ENCODE assay signal across 21 cellular contexts in genomic region chr20:44858959-44859358, GRCh38. TPM values are rescaled to one million over a fixed set of nuclear protein-coding genes. Genes with fewer than 3 reads are reported as not detected.
DNase-seq lines count a peak whose midpoint lies in the region; ATAC-seq lines count a peak whose summit lies in the region.
"Had no signal": no experiment of that assay in that cellular context is flagged by ENCODE, and none has a peak within 500 bp of the region (broad histone marks: within the 10 kb centered on the region; RNA-seq: fewer than 3 reads in every experiment).

No MANE protein-coding gene starts in this region.

- H3K4ac ChIP-seq in mesendoderm (ENCODE audit: low read depth, low read length), result no peak overlapping the region

- H3K79me1 ChIP-seq in mesendoderm (ENCODE audit: low read length), result no peaks in the 10 kb centered on the region

- no peak overlapping the region for H3K4me3 ChIP-seq in MG63
- H3K4me3 ChIP-seq in mesendoderm (ENCODE audit: low read length), result no peak overlapping the region
- H3K4me3 ChIP-seq: HAP-1, heart right ventricle had no signal

- H3K9ac ChIP-seq in mesendoderm (ENCODE audit: low read length), result no peak overlapping the region

- no peaks in the 10 kb centered on the region for H3K36me3 ChIP-seq in MG63
- no peaks in the 10 kb centered on the region for H3K36me3 ChIP-seq in mesendoderm (ENCODE audit: control insufficient read depth, insufficient read depth, low read length)
- H3K36me3 ChIP-seq: HAP-1, heart right ventricle had no signal

- H3K4me1 Mint-ChIP-seq in activated T-helper 17 cell treated with anti-CD3 and anti-CD28 coated beads, Interleukin-2, amount 50 U/mL, for 72 hours, result peaks cover 7% of the 10 kb centered on the region

- peak overlapping the region; percentile 17 for H3K27ac Mint-ChIP-seq in activated T-helper 17 cell treated with anti-CD3 and anti-CD28 coated beads, Interleukin-2, amount 50 U/mL, for 72 hours
- H3K27ac Mint-ChIP-seq: T-helper 17 cell had no signal

- no peak overlapping the region for H3K18ac ChIP-seq in mesendoderm (ENCODE audit: low read length)

- no peaks in the 10 kb centered on the region for H3K4me1 ChIP-seq in mesendoderm (ENCODE audit: control insufficient read depth, low read depth, low read length)
- H3K4me1 ChIP-seq: HAP-1 had no signal

- no peak for ATAC-seq in activated T-helper 17 cell treated with anti-CD3 and anti-CD28 coated beads, Interleukin-2, amount 50 U/mL, for 72 hours (replicated peaks)
- no peak for ATAC-seq in GM21723 (IDR thresholded peaks at IDR 0.05; ENCODE audit: unreplicated experiment)
- ATAC-seq: esophagus mucosa, heart right ventricle, right cardiac atrium, Right ventricle myocardium inferior, T-helper 17 cell had no signal

- no peak overlapping the region for H3K27ac ChIP-seq in mesendoderm (ENCODE audit: low read depth, low read length)
- H3K27ac ChIP-seq: heart right ventricle had no signal

- DNase-seq in ELR (ENCODE audit: low read depth) (peak; percentile 11), MG63 (peak; percentile 13), mesendoderm (peak; percentile 65), iPS-NIHi7 (ENCODE audit: extremely low spot score) (no peak), NCI-H1048 (lab: John Stamatoyannopoulos, UW) (no peak), DMS79 treated with DMSO at 0.1 percent for 48 hours (lab: John Stamatoyannopoulos, UW) (no peak)
- DNase-seq: activated CD4-positive, CD25-positive, alpha-beta regulatory T cell treated with anti-CD3 and anti-CD28 coated beads, Interleukin-2, amount 50 U/mL, for 72 hours; activated CD8-positive, alpha-beta memory T cell treated with anti-CD3 and anti-CD28 coated beads, Interleukin-2, amount 50 U/mL, for 48 hours; heart right ventricle; NCI-H1092; NCI-H2171 treated with DMSO at 0.1 percent for 48 hours; right cardiac atrium; stimulated activated CD4-positive, alpha-beta T cell treated with anti-CD3 and anti-CD28 coated beads, Interleukin-1b, Interleukin-23, amount 100 ng/mL, for 48 hours; T-helper 17 cell had no signal

- no peak overlapping the region for H3K4me2 ChIP-seq in mesendoderm (ENCODE audit: low read length)

- no peaks in the 10 kb centered on the region for H3K79me2 ChIP-seq in mesendoderm (ENCODE audit: control insufficient read depth, insufficient read depth, low read length)

- H3K4me3 Mint-ChIP-seq in activated T-helper 17 cell treated with anti-CD3 and anti-CD28 coated beads, Interleukin-2, amount 50 U/mL, for 72 hours, result no peak overlapping the region

- H2BK120ac ChIP-seq in mesendoderm (ENCODE audit: low read depth, low read length), result no peak overlapping the region

- no peak overlapping the region for H3K23ac ChIP-seq in mesendoderm (ENCODE audit: low read length)

- H3K27me3 Mint-ChIP-seq in activated T-helper 17 cell treated with anti-CD3 and anti-CD28 coated beads, Interleukin-2, amount 50 U/mL, for 72 hours, result no peaks in the 10 kb centered on the region
- H3K27me3 Mint-ChIP-seq: T-helper 17 cell had no signal

- H2BK15ac ChIP-seq in mesendoderm (replicated peaks; ENCODE audit: low read depth), result no peak overlapping the region

- no peaks in the 10 kb centered on the region for H3K27me3 ChIP-seq in MG63
- no peaks in the 10 kb centered on the region for H3K27me3 ChIP-seq in mesendoderm (ENCODE audit: insufficient read depth, low read length, poor library complexity)
- H3K27me3 ChIP-seq: heart right ventricle had no signal

- H3K56ac ChIP-seq in mesendoderm (ENCODE audit: low read length), result no peak overlapping the region

- H2BK5ac ChIP-seq in mesendoderm (ENCODE audit: low read length), result no peak overlapping the region

- H4K8ac ChIP-seq in mesendoderm (ENCODE audit: low read depth, low read length), result no peak overlapping the region

- H3K36me3 Mint-ChIP-seq in activated T-helper 17 cell treated with anti-CD3 and anti-CD28 coated beads, Interleukin-2, amount 50 U/mL, for 72 hours (ENCODE audit: low read depth), result no peaks in the 10 kb centered on the region

- no peak overlapping the region for H4K5ac ChIP-seq in mesendoderm (ENCODE audit: low read length)

- peaks cover 2% of the 10 kb centered on the region for H3K9me3 ChIP-seq in MG63
- H3K9me3 ChIP-seq: HAP-1, heart right ventricle had no signal

- H3K9me3 Mint-ChIP-seq in activated T-helper 17 cell treated with anti-CD3 and anti-CD28 coated beads, Interleukin-2, amount 50 U/mL, for 72 hours, result peaks cover 3% of the 10 kb centered on the region

- no peak overlapping the region for H2AK5ac ChIP-seq in mesendoderm (ENCODE audit: low read length)

RNA-seq across cellular contexts. Expression of gene YWHAB, which starts 26.5 kb away (rescaled TPM):
- 118 and 125 TPM in 2 replicates for total RNA-seq in MG63 (2014; rRNA removed; shearing (Covaris generic); ENCODE audit: low replicate concordance)
- total RNA-seq in activated T-helper 17 cell treated with anti-CD3 and anti-CD28 coated beads, Interleukin-2, amount 50 U/mL, for 72 hours, result 100 to 1,000 TPM; 130 to 236 TPM
- polyA plus RNA-seq in mesendoderm (2013, experiment 1 of 2), result 300 TPM
- polyA plus RNA-seq in mesendoderm (2013, experiment 2 of 2), result 307 TPM

RNA-seq across cellular contexts. Expression of gene RIMS4, which starts 48.6 kb away (rescaled TPM):
- total RNA-seq in MG63 (2014; rRNA removed; shearing (Covaris generic); ENCODE audit: low replicate concordance), result 0.39 and 2.9 TPM in 2 replicates
- total RNA-seq in activated T-helper 17 cell treated with anti-CD3 and anti-CD28 coated beads, Interleukin-2, amount 50 U/mL, for 72 hours, result under 1 TPM in 1 of 2 donors, not detected in 1; 0.13 TPM
- polyA plus RNA-seq in mesendoderm (2013, experiment 1 of 2), result 9.4 TPM
- polyA plus RNA-seq in mesendoderm (2013, experiment 2 of 2), result 9.5 TPM
- total RNA-seq: dermis microvascular lymphatic vessel endothelial cell, Right ventricle myocardium inferior, T-helper 17 cell had no signal
- polyA plus RNA-seq: keratinocyte had no signal

RNA-seq across cellular contexts. Expression of gene PABPC1L, which starts 50.9 kb away (rescaled TPM):
- 9.1 and 10.0 TPM in 2 replicates for total RNA-seq in MG63 (2014; rRNA removed; shearing (Covaris generic); ENCODE audit: low replicate concordance)
- 10 to 100 TPM; 49.3 to 85.9 TPM for total RNA-seq in activated T-helper 17 cell treated with anti-CD3 and anti-CD28 coated beads, Interleukin-2, amount 50 U/mL, for 72 hours
- 35.6 TPM for polyA plus RNA-seq in mesendoderm (2013, experiment 1 of 2)
- 37.3 TPM for polyA plus RNA-seq in mesendoderm (2013, experiment 2 of 2)

Comparison
In these comparisons a context has a peak if more than half of its experiments do, and no peak if none do; other contexts are left out.
1. DNase-seq: peak in ELR (single experiment), MG63 (single experiment) and mesendoderm (single experiment); none in iPS-NIHi7 (single experiment), NCI-H1048 (single experiment) and DMS79 treated with DMSO at 0.1 percent for 48 hours (single experiment).